ENCODE assay signal across 16 cellular contexts in the genomic region with DNA sequence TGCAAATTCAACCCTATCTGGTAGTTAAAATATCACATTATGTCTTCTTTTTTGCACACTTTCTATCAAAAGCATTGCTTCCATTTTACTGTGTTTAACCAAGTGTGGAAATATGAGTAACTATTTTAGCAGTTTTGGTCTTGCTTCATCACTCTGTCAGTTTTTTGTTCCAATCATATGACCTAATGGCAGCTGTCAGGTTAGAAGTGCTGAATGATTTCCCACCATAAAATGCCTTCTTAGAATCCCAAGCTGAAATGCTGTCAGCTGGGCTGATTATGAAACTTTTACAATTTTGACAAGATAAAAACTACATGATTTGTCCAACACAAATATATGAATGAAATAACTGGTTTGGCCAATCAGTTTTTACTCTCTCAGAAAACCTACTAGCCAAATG.
DNase-seq lines count a peak whose midpoint lies in the region; ATAC-seq and TF ChIP-seq lines count a peak whose summit lies in the region.
"Had no signal": no experiment of that assay in that cellular context is flagged by ENCODE, and none has a peak within 500 bp of the region (broad histone marks: within the 10 kb centered on the region; RNA-seq: fewer than 3 reads in every experiment).

No MANE protein-coding gene starts in this region.

- no peaks in the 10 kb centered on the region for H3F3A ChIP-seq in neural cell (ENCODE audit: insufficient read depth, low read length, poor library complexity, severe bottlenecking)

- no peaks in the 10 kb centered on the region for H3K27me3 ChIP-seq in neural cell (ENCODE audit: insufficient read depth, low read depth, low read length)
- no peaks in the 10 kb centered on the region for H3K27me3 ChIP-seq in H7 (ENCODE audit: control insufficient read depth, insufficient read depth, low read length)
- H3K27me3 ChIP-seq: MG63 had no signal

- no peak overlapping the region for H3K4me2 ChIP-seq in neural cell (ENCODE audit: low read length)
- H3K4me2 ChIP-seq: PC-9 had no signal

- peak overlapping the region; percentile 36 for H3K9ac ChIP-seq in neural cell (ENCODE audit: low read length)

- TF ChIP-seq EP300 in neural cell (conservative IDR thresholded peaks at IDR 0.05; ENCODE audit: poor library complexity, severe bottlenecking) = peak; percentile 97

- H3K36me3 ChIP-seq in neural cell (ENCODE audit: insufficient read depth, low read length) = no peaks in the 10 kb centered on the region
- H3K36me3 ChIP-seq in H7 (replicated peaks; ENCODE audit: control insufficient read depth, insufficient read depth, low read length) = no peaks in the 10 kb centered on the region
- H3K36me3 ChIP-seq: MG63 had no signal

- no peaks in the 10 kb centered on the region for H3K9me2 ChIP-seq in neural cell (ENCODE audit: insufficient read depth, low read length)

- no peaks in the 10 kb centered on the region for H4K20me1 ChIP-seq in neural cell (ENCODE audit: insufficient read depth)

- TF ChIP-seq RAD21 in neural cell (conservative IDR thresholded peaks at IDR 0.05) = peak; percentile 31

- TF ChIP-seq CTCF in choroid plexus epithelial cell (conservative IDR thresholded peaks at IDR 0.05; ENCODE audit: low read depth, low read length) = no peak
- TF ChIP-seq CTCF in neural cell (IDR thresholded peaks at IDR 0.05; ENCODE audit: poor library complexity, severe bottlenecking) = no peak

- H3K9me3 ChIP-seq in neural cell (ENCODE audit: low read length) = no peaks in the 10 kb centered on the region
- H3K9me3 ChIP-seq: MG63 had no signal

- no peak for ATAC-seq in GM21381 (IDR thresholded peaks at IDR 0.05; ENCODE audit: unreplicated experiment)

- peak overlapping the region; percentile 94 for H3K27ac ChIP-seq in neural cell (ENCODE audit: low read length)
- H3K27ac ChIP-seq: HL-60, PC-9, RWPE1 had no signal

- H3K4me3 ChIP-seq in choroid plexus epithelial cell (ENCODE audit: low read depth, low read length) (no peak overlapping the region), neural cell (ENCODE audit: low read length) (no peak overlapping the region), H7 (ENCODE audit: insufficient read depth, low read depth, low read length) (no peak overlapping the region)
- H3K4me3 ChIP-seq: MG63, PC-9 had no signal

- no peaks in the 10 kb centered on the region for H3K79me2 ChIP-seq in neural cell (replicated peaks; ENCODE audit: insufficient read depth, low read length)

- DNase-seq in LHCN-M2 (ENCODE audit: low read depth) = peak; percentile 36
- DNase-seq in OCI-M1 (lab: John Stamatoyannopoulos, UW) = peak; percentile 19
- peak; percentile 57 for DNase-seq in choroid plexus epithelial cell (ENCODE audit: low read depth)
- DNase-seq in cerebellum (ENCODE audit: low spot score) = no peak
- no peak for DNase-seq in H7
- DNase-seq: DMS79, H9, MG63, NCI-H1694 treated with DMSO at 0.1 percent for 48 hours, NCI-H524 treated with DMSO at 0.1 percent for 48 hours, PC-9, SIG-M5 had no signal

- H2AFZ ChIP-seq in neural cell (ENCODE audit: low read depth, low read length) = no peak overlapping the region
- H2AFZ ChIP-seq: PC-9 had no signal

TF ChIP-seq in neural cell, 6 proteins besides CTCF, POLR2A, EP300 and RAD21:
- TF ChIP-seq, protein P1, sequence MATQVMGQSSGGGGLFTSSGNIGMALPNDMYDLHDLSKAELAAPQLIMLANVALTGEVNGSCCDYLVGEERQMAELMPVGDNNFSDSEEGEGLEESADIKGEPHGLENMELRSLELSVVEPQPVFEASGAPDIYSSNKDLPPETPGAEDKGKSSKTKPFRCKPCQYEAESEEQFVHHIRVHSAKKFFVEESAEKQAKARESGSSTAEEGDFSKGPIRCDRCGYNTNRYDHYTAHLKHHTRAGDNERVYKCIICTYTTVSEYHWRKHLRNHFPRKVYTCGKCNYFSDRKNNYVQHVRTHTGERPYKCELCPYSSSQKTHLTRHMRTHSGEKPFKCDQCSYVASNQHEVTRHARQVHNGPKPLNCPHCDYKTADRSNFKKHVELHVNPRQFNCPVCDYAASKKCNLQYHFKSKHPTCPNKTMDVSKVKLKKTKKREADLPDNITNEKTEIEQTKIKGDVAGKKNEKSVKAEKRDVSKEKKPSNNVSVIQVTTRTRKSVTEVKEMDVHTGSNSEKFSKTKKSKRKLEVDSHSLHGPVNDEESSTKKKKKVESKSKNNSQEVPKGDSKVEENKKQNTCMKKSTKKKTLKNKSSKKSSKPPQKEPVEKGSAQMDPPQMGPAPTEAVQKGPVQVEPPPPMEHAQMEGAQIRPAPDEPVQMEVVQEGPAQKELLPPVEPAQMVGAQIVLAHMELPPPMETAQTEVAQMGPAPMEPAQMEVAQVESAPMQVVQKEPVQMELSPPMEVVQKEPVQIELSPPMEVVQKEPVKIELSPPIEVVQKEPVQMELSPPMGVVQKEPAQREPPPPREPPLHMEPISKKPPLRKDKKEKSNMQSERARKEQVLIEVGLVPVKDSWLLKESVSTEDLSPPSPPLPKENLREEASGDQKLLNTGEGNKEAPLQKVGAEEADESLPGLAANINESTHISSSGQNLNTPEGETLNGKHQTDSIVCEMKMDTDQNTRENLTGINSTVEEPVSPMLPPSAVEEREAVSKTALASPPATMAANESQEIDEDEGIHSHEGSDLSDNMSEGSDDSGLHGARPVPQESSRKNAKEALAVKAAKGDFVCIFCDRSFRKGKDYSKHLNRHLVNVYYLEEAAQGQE (IDR thresholded peaks at IDR 0.05; ENCODE audit: borderline replicate concordance) = peak; percentile 80
- TF ChIP-seq POLR2AphosphoS5 (IDR thresholded peaks at IDR 0.05) (peak; percentile 78), SMC3 (conservative IDR thresholded peaks at IDR 0.05; ENCODE audit: poor library complexity) (peak; percentile 35), MXI1 (conservative IDR thresholded peaks at IDR 0.05; ENCODE audit: poor library complexity, severe bottlenecking) (no peak)

Comparison
In these comparisons a context has a peak if more than half of its experiments do, and no peak if none do; other contexts are left out.
1. DNase-seq: peak in LHCN-M2 (single experiment), OCI-M1 (single experiment) and choroid plexus epithelial cell (single experiment); none in cerebellum (single experiment) and H7 (single experiment).